In genomic region chr1:153536618-153537375, GRCh38 we compare ENCODE assay signal across 6 cellular contexts. TPM values are rescaled to one million over a fixed set of nuclear protein-coding genes. Genes with fewer than 3 reads are reported as not detected.
DNase-seq lines count a peak whose midpoint lies in the region; ATAC-seq and TF ChIP-seq lines count a peak whose summit lies in the region.

No MANE protein-coding gene starts in this region.

- no peak for TF ChIP-seq RAD21 in neural cell (conservative IDR thresholded peaks at IDR 0.05)

- no peak overlapping the region for H3K9ac ChIP-seq in neural cell (ENCODE audit: low read length)

- H3K4me3 ChIP-seq in neural cell (ENCODE audit: low read length) = peak overlapping the region; percentile 48

- no peaks in the 10 kb centered on the region for H3K79me2 ChIP-seq in neural cell (replicated peaks; ENCODE audit: insufficient read depth, low read length)

- no peak overlapping the region for H2AFZ ChIP-seq in neural cell (ENCODE audit: low read depth, low read length)

- no peak for TF ChIP-seq CTCF in HFFc6 (IDR thresholded peaks at IDR 0.05)
- TF ChIP-seq CTCF in brain (conservative IDR thresholded peaks at IDR 0.05) = no peak
- no peak for TF ChIP-seq CTCF in neural cell (IDR thresholded peaks at IDR 0.05; ENCODE audit: poor library complexity, severe bottlenecking)

- H3K4me3 Mint-ChIP-seq in HFFc6 = peak overlapping the region; percentile 97
- peak overlapping the region in 4 of 5 experiments; percentile 69 to 82 (median 74) for H3K4me3 Mint-ChIP-seq in brain

- H3K9me2 ChIP-seq in neural cell (ENCODE audit: insufficient read depth, low read length) = no peaks in the 10 kb centered on the region

- no peaks in the 10 kb centered on the region for H3K9me3 Mint-ChIP-seq in HFFc6
- H3K9me3 Mint-ChIP-seq in brain = peaks cover 0 to 3% (median 0%) of the 10 kb centered on the region in 5 experiments

- H3K36me3 Mint-ChIP-seq in HFFc6 (ENCODE audit: low read depth) (peaks cover 19% of the 10 kb centered on the region), brain (no peaks in the 10 kb centered on the region)

- H3K27ac Mint-ChIP-seq in HFFc6 (peak overlapping the region; percentile 97), brain (no peak overlapping the region)

- H3K4me2 ChIP-seq in neural cell (ENCODE audit: low read length) = no peak overlapping the region

- no peak overlapping the region for H3K27ac ChIP-seq in neural cell (ENCODE audit: low read length)

- H3K27me3 ChIP-seq in neural cell (ENCODE audit: insufficient read depth, low read depth, low read length) = peaks cover 5% of the 10 kb centered on the region

- H3F3A ChIP-seq in neural cell (ENCODE audit: insufficient read depth, low read length, poor library complexity, severe bottlenecking) = no peaks in the 10 kb centered on the region

- no peak for TF ChIP-seq EP300 in neural cell (conservative IDR thresholded peaks at IDR 0.05; ENCODE audit: poor library complexity, severe bottlenecking)

- ATAC-seq in HG02840 (IDR thresholded peaks at IDR 0.05; ENCODE audit: low FRiP score, unreplicated experiment) = no peak

- no peaks in the 10 kb centered on the region for H3K36me3 ChIP-seq in neural cell (ENCODE audit: insufficient read depth, low read length)

- H3K27me3 Mint-ChIP-seq in HFFc6 (ENCODE audit: insufficient read depth) (peaks cover 14% of the 10 kb centered on the region), brain (peaks cover 21% of the 10 kb centered on the region)

- H3K4me1 Mint-ChIP-seq in HFFc6 (ENCODE audit: low read depth) = peaks cover 88% of the 10 kb centered on the region
- H3K4me1 Mint-ChIP-seq in brain = peaks cover 44% of the 10 kb centered on the region

- no peak for DNase-seq in HFFc6
- no peak for DNase-seq in NCI-H1105 (lab: John Stamatoyannopoulos, UW)
- no peak for DNase-seq in NCI-H526 treated with DMSO at 0.1 percent for 48 hours (lab: John Stamatoyannopoulos, UW)

- no peaks in the 10 kb centered on the region for H3K9me3 ChIP-seq in neural cell (ENCODE audit: low read length)

- H4K20me1 ChIP-seq in neural cell (ENCODE audit: insufficient read depth) = no peaks in the 10 kb centered on the region

TF ChIP-seq in neural cell, 6 proteins besides CTCF, POLR2A, EP300 and RAD21:
- no peak for TF ChIP-seq TAF1 (IDR thresholded peaks at IDR 0.05; ENCODE audit: low read depth)
- TF ChIP-seq EZH2 (IDR thresholded peaks at IDR 0.05; ENCODE audit: borderline replicate concordance, insufficient read depth, low read length, poor library complexity, severe bottlenecking) = no peak
- TF ChIP-seq POLR2AphosphoS5 (IDR thresholded peaks at IDR 0.05) = no peak

RNA-seq across cellular contexts. Expression of gene S100A6, which starts 1.0 kb away (rescaled TPM):
- 1,000 to 10,000 TPM; 1,971 to 2,311 (median 2,129) TPM for total RNA-seq in HFFc6 (2021; fragmentation: NEBNext Ultra II Directional; extraction: Animal tissue kit (Norgen Biotek cat#: 25700))
- 341 TPM for polyA plus RNA-seq in brain (ENCODE audit: insufficient read depth, low read depth, low replicate concordance)
- polyA plus RNA-seq in neural cell = not detected in 2 replicates
- not detected in 2 replicates for polyA minus RNA-seq in neural cell

RNA-seq across cellular contexts. Expression of gene S100A5, which starts 3.9 kb away (rescaled TPM):
- total RNA-seq in HFFc6 (2021; fragmentation: NEBNext Ultra II Directional; extraction: Animal tissue kit (Norgen Biotek cat#: 25700)) = 1 to 10 TPM in 1 of 6 experiments, under 1 TPM in 5; 0.40 to 1.2 (median 0.71) TPM
- polyA plus RNA-seq in brain (ENCODE audit: insufficient read depth, low read depth, low replicate concordance) (not detected), neural cell (not detected in 2 replicates)
- not detected in 2 replicates for polyA minus RNA-seq in neural cell

RNA-seq across cellular contexts. Expression of gene S100A4, which starts 8.8 kb away (rescaled TPM):
- total RNA-seq in HFFc6 (2021; fragmentation: NEBNext Ultra II Directional; extraction: Animal tissue kit (Norgen Biotek cat#: 25700)) = 100 to 1,000 TPM; 394 to 846 (median 814) TPM
- polyA plus RNA-seq in brain (ENCODE audit: insufficient read depth, low read depth, low replicate concordance) (8.1 TPM), neural cell (not detected in 2 replicates)
- not detected in 2 replicates for polyA minus RNA-seq in neural cell

RNA-seq across cellular contexts. Expression of gene S100A3, which starts 12.3 kb away (rescaled TPM):
- total RNA-seq in HFFc6 (2021; fragmentation: NEBNext Ultra II Directional; extraction: Animal tissue kit (Norgen Biotek cat#: 25700)) = 1 to 10 TPM; 3.4 to 5.6 (median 5.1) TPM
- polyA plus RNA-seq in brain (ENCODE audit: insufficient read depth, low read depth, low replicate concordance) (0.71 TPM), neural cell (not detected in 2 replicates)
- not detected in 2 replicates for polyA minus RNA-seq in neural cell

RNA-seq across cellular contexts. Expression of gene S100A2, which starts 28.8 kb away (rescaled TPM):
- 10 to 100 TPM in 4 of 6 experiments, 1 to 10 TPM in 2; 7.4 to 12.5 (median 10.4) TPM for total RNA-seq in HFFc6 (2021; fragmentation: NEBNext Ultra II Directional; extraction: Animal tissue kit (Norgen Biotek cat#: 25700))
- polyA plus RNA-seq in brain (ENCODE audit: insufficient read depth, low read depth, low replicate concordance) (1.5 TPM), neural cell (not detected in 2 replicates)
- not detected in 2 replicates for polyA minus RNA-seq in neural cell

Comparison
In these comparisons a context has a peak if more than half of its experiments do, and no peak if none do; other contexts are left out.
1. RNA of gene S100A6, which starts 1.0 kb away (polyA plus RNA-seq): 341 TPM in brain (single experiment); not detected in neural cell; every median in the first group is over 100 times any median in the second.